19 cellular contexts compared by ENCODE assay signal in genomic region chr7:82945056-82945455, GRCh38.
"Had no signal": no experiment of that assay in that cellular context is flagged by ENCODE, and none has a peak within 500 bp of the region (broad histone marks: within the 10 kb centered on the region; RNA-seq: fewer than 3 reads in every experiment).

No MANE protein-coding gene starts in this region.

- H3K36me3 ChIP-seq: spleen, tibial artery, upper lobe of right lung, vagina had no signal

- H3K27me3 Mint-ChIP-seq: naive thymus-derived CD4-positive, alpha-beta T cell; stimulated activated memory B cell treated with anti-CD40 and anti-IgM and Interleukin-4, amounts not matched to agents 10 μg/mL and 1 μg/mL and 100 μg/mL, for 72 hours; stimulated activated naive CD8-positive, alpha-beta T cell treated with anti-CD3 and anti-CD28 coated beads, Interleukin-15, Interleukin-2, amounts not matched to agents 100 ng/mL and 50 ng/mL, for 24 hours had no signal

- H3K27me3 ChIP-seq: spleen, tibial artery, upper lobe of right lung, vagina had no signal

- H3K4me1 Mint-ChIP-seq: naive thymus-derived CD4-positive, alpha-beta T cell; nephron progenitor cell; stimulated activated memory B cell treated with anti-CD40 and anti-IgM and Interleukin-4, amounts not matched to agents 10 μg/mL and 1 μg/mL and 100 μg/mL, for 72 hours had no signal

- ATAC-seq: left lobe of liver; naive thymus-derived CD4-positive, alpha-beta T cell; psoas muscle; sciatic nerve; stimulated activated memory B cell treated with anti-CD40 and anti-IgM and Interleukin-4, amounts not matched to agents 10 μg/mL and 1 μg/mL and 100 μg/mL, for 72 hours; upper lobe of right lung had no signal

- H3K4me3 Mint-ChIP-seq: naive thymus-derived CD4-positive, alpha-beta T cell; nephron progenitor cell; stimulated activated memory B cell treated with anti-CD40 and anti-IgM and Interleukin-4, amounts not matched to agents 10 μg/mL and 1 μg/mL and 100 μg/mL, for 72 hours; stimulated activated naive CD8-positive, alpha-beta T cell treated with anti-CD3 and anti-CD28 coated beads, Interleukin-15, Interleukin-2, amounts not matched to agents 100 ng/mL and 50 ng/mL, for 24 hours had no signal

- H3K4me3 ChIP-seq: psoas muscle, spleen, tibial artery, upper lobe of right lung, vagina had no signal

- H3K27ac Mint-ChIP-seq: naive thymus-derived CD4-positive, alpha-beta T cell; nephron progenitor cell; stimulated activated memory B cell treated with anti-CD40 and anti-IgM and Interleukin-4, amounts not matched to agents 10 μg/mL and 1 μg/mL and 100 μg/mL, for 72 hours; stimulated activated naive CD8-positive, alpha-beta T cell treated with anti-CD3 and anti-CD28 coated beads, Interleukin-15, Interleukin-2, amounts not matched to agents 100 ng/mL and 50 ng/mL, for 24 hours had no signal

- H3K36me3 Mint-ChIP-seq: naive thymus-derived CD4-positive, alpha-beta T cell; stimulated activated memory B cell treated with anti-CD40 and anti-IgM and Interleukin-4, amounts not matched to agents 10 μg/mL and 1 μg/mL and 100 μg/mL, for 72 hours had no signal

- DNase-seq: effector CD4-positive, alpha-beta T cell; foreskin melanocyte; head of caudate nucleus; hippocampal formation; naive thymus-derived CD4-positive, alpha-beta T cell; nephron progenitor cell; psoas muscle; retina; spleen; stimulated activated CD4-positive, alpha-beta T cell treated with anti-CD3 and anti-CD28 coated beads, Interleukin-15, amount 100 ng/mL, for 24 hours; stimulated activated CD4-positive, alpha-beta T cell treated with anti-CD3 and anti-CD28 coated beads, Interleukin-1b, Interleukin-23, amount 100 ng/mL, for 48 hours; stimulated activated CD4-positive, alpha-beta T cell treated with anti-CD3 and anti-CD28 coated beads, Interleukin-4, amount 100 ng/mL, for 24 hours; tibial artery; upper lobe of right lung had no signal

- H3K4me1 ChIP-seq: psoas muscle, spleen, tibial artery, upper lobe of right lung, vagina had no signal

- H3K27ac ChIP-seq: psoas muscle, spleen, tibial artery, upper lobe of right lung, vagina had no signal

- H3K9me3 ChIP-seq: psoas muscle, tibial artery, upper lobe of right lung, vagina had no signal

- H3K9me3 Mint-ChIP-seq: nephron progenitor cell had no signal
